8 cellular contexts compared by ENCODE assay signal in genomic region chr10:119724630-119725549, GRCh38. TPM values are rescaled to one million over a fixed set of nuclear protein-coding genes. Genes with fewer than 3 reads are reported as not detected.
DNase-seq lines count a peak whose midpoint lies in the region; ATAC-seq and TF ChIP-seq lines count a peak whose summit lies in the region.

No MANE protein-coding gene starts in this region.

- H2AFZ ChIP-seq in hepatocyte: peak overlapping the region; percentile 68

- no peak for TF ChIP-seq CTCF in LNCaP clone FGC (IDR thresholded peaks at IDR 0.05; ENCODE audit: control insufficient read depth, extremely low read depth, insufficient read depth)
- TF ChIP-seq CTCF in hepatocyte (IDR thresholded peaks at IDR 0.05; ENCODE audit: poor library complexity): no peak

- peaks cover 27% of the 10 kb centered on the region for H3K4me1 ChIP-seq in hepatocyte (ENCODE audit: insufficient read depth)

- H3K36me3 ChIP-seq in hepatocyte (replicated peaks; ENCODE audit: insufficient read depth, low read depth): no peaks in the 10 kb centered on the region

- H3K27ac Mint-ChIP-seq in activated naive CD4-positive, alpha-beta T cell treated with anti-CD3 and anti-CD28 coated beads, Interleukin-2, amount 50 U/mL, for 72 hours: peak overlapping the region; percentile 33 to 99

- H3K9me2 ChIP-seq in hepatocyte (replicated peaks; ENCODE audit: insufficient read depth): no peaks in the 10 kb centered on the region

- 33% methylated on average over 20 of the region's 20 CpGs for WGBS in hepatocyte (ENCODE audit: low lambda C conversion rate, missing lambda C conversion rate)

- H3K4me3 ChIP-seq in LNCaP clone FGC (ENCODE audit: low read depth, low read length) (peak overlapping the region; percentile 65), hepatocyte (peak overlapping the region; percentile 32)

- H3K79me2 ChIP-seq in hepatocyte: peaks cover 35% of the 10 kb centered on the region

- DNase-seq in Daoy (ENCODE audit: low read depth) (peak; percentile 14), LNCaP clone FGC (ENCODE audit: low read depth) (no peak), hepatocyte (ENCODE audit: low spot score) (no peak), sciatic nerve (ENCODE audit: low spot score) (no peak), AG08395 (ENCODE audit: low spot score) (no peak), H4 (ENCODE audit: low spot score) (no peak)
- no peak for DNase-seq in activated naive CD4-positive, alpha-beta T cell treated with anti-CD3 and anti-CD28 coated beads, Interleukin-2, amount 50 U/mL, for 72 hours (ENCODE audit: low spot score in 2 of 2)

- H4K20me1 ChIP-seq in hepatocyte (ENCODE audit: insufficient read depth, poor library complexity, severe bottlenecking): no peaks in the 10 kb centered on the region

- H3K36me3 Mint-ChIP-seq in activated naive CD4-positive, alpha-beta T cell treated with anti-CD3 and anti-CD28 coated beads, Interleukin-2, amount 50 U/mL, for 72 hours: peaks cover 12 to 17% of the 10 kb centered on the region in 2 donors

- peaks cover 0 to 5% of the 10 kb centered on the region in 2 donors for H3K9me3 Mint-ChIP-seq in activated naive CD4-positive, alpha-beta T cell treated with anti-CD3 and anti-CD28 coated beads, Interleukin-2, amount 50 U/mL, for 72 hours

- peak; percentile 11 for ATAC-seq in GM19455 (IDR thresholded peaks at IDR 0.05; ENCODE audit: unreplicated experiment)
- no peak for ATAC-seq in activated naive CD4-positive, alpha-beta T cell treated with anti-CD3 and anti-CD28 coated beads, Interleukin-2, amount 50 U/mL, for 72 hours
- ATAC-seq in sciatic nerve: peak; percentile 2

- intact Hi-C loops in sciatic nerve (cut with DNase I): no loop called here

- H3K9me3 ChIP-seq in hepatocyte (ENCODE audit: low read depth): no peaks in the 10 kb centered on the region

- no peaks in the 10 kb centered on the region for H3K27me3 ChIP-seq in hepatocyte

- H3K4me2 ChIP-seq in hepatocyte: peak overlapping the region; percentile 88

- H3K27ac ChIP-seq in hepatocyte: peak overlapping the region; percentile 96

RNA-seq across cellular contexts. Expression of gene INPP5F, which starts 1.0 kb away (rescaled TPM):
- total RNA-seq in Daoy (2014; rRNA removed; shearing (Covaris generic)): 7.9 and 12.9 TPM in 2 replicates
- 10 to 100 TPM; 23.0 to 27.3 TPM for total RNA-seq in activated naive CD4-positive, alpha-beta T cell treated with anti-CD3 and anti-CD28 coated beads, Interleukin-2, amount 50 U/mL, for 72 hours
- 42.6 and 44.4 TPM in 2 replicates for total RNA-seq in hepatocyte
- polyA plus RNA-seq in hepatocyte: 9.9 and 17.2 TPM in 2 replicates
- total RNA-seq in sciatic nerve: 50.6 TPM
- total RNA-seq in H4 (2014; rRNA removed; shearing (Covaris generic)): 8.9 and 9.5 TPM in 2 replicates

Comparison
In these comparisons a context has a peak if more than half of its experiments do, and no peak if none do; other contexts are left out.
1. ATAC-seq: peak in GM19455 (single experiment) and sciatic nerve (single experiment); none in activated naive CD4-positive, alpha-beta T cell treated with anti-CD3 and anti-CD28 coated beads, Interleukin-2, amount 50 U/mL, for 72 hours (0 of 2).